ENCODE assay signal across 12 cellular contexts in the genomic region with DNA sequence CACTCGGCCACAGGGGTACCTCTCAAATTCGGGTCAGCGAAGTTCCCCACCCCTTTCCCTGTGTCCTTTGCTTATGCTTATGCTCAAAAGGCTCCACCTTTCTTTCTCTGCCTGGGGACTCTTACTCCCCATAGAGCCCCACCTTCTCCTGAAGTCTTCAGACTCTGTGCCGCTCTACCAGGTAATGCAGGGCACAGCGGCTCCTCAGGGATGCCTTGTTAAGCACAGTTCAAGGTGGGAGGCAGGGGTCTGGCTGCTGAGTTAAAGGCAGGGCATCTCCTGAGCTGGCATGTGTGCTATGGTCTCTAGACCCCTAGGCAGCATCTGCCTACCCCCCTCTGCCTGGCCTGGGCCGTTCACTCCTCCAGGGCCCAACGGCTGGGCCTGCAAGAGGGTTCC. TPM values are rescaled to one million over a fixed set of nuclear protein-coding genes. Genes with fewer than 3 reads are reported as not detected.
"Had no signal": no experiment of that assay in that cellular context is flagged by ENCODE, and none has a peak within 500 bp of the region (broad histone marks: within the 10 kb centered on the region; RNA-seq: fewer than 3 reads in every experiment).

No MANE protein-coding gene starts in this region.

- H3K4me3 ChIP-seq: gastrocnemius medialis, heart right ventricle, neural progenitor cell, smooth muscle cell, transverse colon had no signal

- H3K9me3 ChIP-seq: gastrocnemius medialis, heart right ventricle, transverse colon had no signal

- H3K27me3 ChIP-seq: gastrocnemius medialis had no signal

- H3K27ac ChIP-seq: gastrocnemius medialis, heart right ventricle, neural progenitor cell, transverse colon had no signal

- H3K36me3 ChIP-seq: gastrocnemius medialis, heart right ventricle, neural progenitor cell, transverse colon had no signal

- DNase-seq: activated CD4-positive, alpha-beta T cell treated with anti-CD3 and anti-CD28 coated beads, Interleukin-2, amount 10 ng/mL, durations not matched to agents 24 days and 14 days; activated naive CD4-positive, alpha-beta T cell treated with Interleukin-2 at 50 U/mL for 16 hours; activated naive CD8-positive, alpha-beta T cell treated with anti-CD3 and anti-CD28 coated beads, Interleukin-2, amount 50 U/mL, for 24 hours; effector CD4-positive, alpha-beta T cell; gastrocnemius medialis; heart right ventricle; transverse colon had no signal

- ATAC-seq: activated naive CD8-positive, alpha-beta T cell treated with anti-CD3 and anti-CD28 coated beads, Interleukin-2, amount 50 U/mL, for 24 hours; gastrocnemius medialis; heart right ventricle; stimulated activated effector memory CD8-positive, alpha-beta T cell treated with anti-CD3 and anti-CD28 coated beads, Interleukin-12 subunit alpha, Interleukin-12 subunit beta, amount 100 ng/mL, for 72 hours; WTC11 had no signal

RNA-seq across cellular contexts. Expression of a gene that starts 3.0 kb away (rescaled TPM):
- total RNA-seq: activated CD4-positive, alpha-beta T cell treated with anti-CD3 and anti-CD28 coated beads, Interleukin-2, amount 10 ng/mL, durations not matched to agents 24 days and 14 days had no signal
- polyA plus RNA-seq: keratinocyte had no signal
